8 cellular contexts compared by ENCODE assay signal in genomic region chr2:173075056-173075780, GRCh38. TPM values are rescaled to one million over a fixed set of nuclear protein-coding genes. Genes with fewer than 3 reads are reported as not detected.
DNase-seq lines count a peak whose midpoint lies in the region; ATAC-seq and TF ChIP-seq lines count a peak whose summit lies in the region.

No MANE protein-coding gene starts in this region.

- intact Hi-C loops in breast epithelium (cut with DNase I; ENCODE audit: low total_unique reads), result no loop called here

- H3K4me3 Mint-ChIP-seq in CD8-positive, alpha-beta memory T cell, result peak overlapping the region; percentile 60 to 87 (median 79)

- no peaks in the 10 kb centered on the region for H3K36me3 ChIP-seq in CD8-positive, alpha-beta memory T cell (ENCODE audit: insufficient read depth, low read length)
- H3K36me3 ChIP-seq in HUES64 (ENCODE audit: insufficient read depth, low read length) (no peaks in the 10 kb centered on the region), breast epithelium (no peaks in the 10 kb centered on the region), muscle layer of colon (ENCODE audit: insufficient read depth, low read length) (no peaks in the 10 kb centered on the region)

- H3K9me3 Mint-ChIP-seq in CD8-positive, alpha-beta memory T cell, result no peaks in the 10 kb centered on the region

- no peaks in the 10 kb centered on the region for H3K36me3 Mint-ChIP-seq in CD8-positive, alpha-beta memory T cell

- peak overlapping the region; percentile 83 for H3K9ac ChIP-seq in HUES64 (ENCODE audit: low read depth, low read length)
- H3K9ac ChIP-seq in muscle layer of colon (ENCODE audit: low read length), result peak overlapping the region; percentile 98

- TF ChIP-seq POLR2A in breast epithelium (IDR thresholded peaks at IDR 0.05), result no peak

- peak overlapping the region; percentile 25 for H3K4me3 ChIP-seq in CD8-positive, alpha-beta memory T cell (ENCODE audit: low read length)
- H3K4me3 ChIP-seq in HUES64 (ENCODE audit: low read length) (peak overlapping the region; percentile 86), breast epithelium (peak overlapping the region; percentile 66 to 83 (median 71)), muscle layer of colon (ENCODE audit: low read depth in 1 of 2, low read length in 2 of 2) (peak overlapping the region; percentile 84 to 86)

- TF ChIP-seq CTCF in breast epithelium (IDR thresholded peaks at IDR 0.05), result no peak

- no peak for DNase-seq in CD8-positive, alpha-beta memory T cell
- no peak for DNase-seq in breast epithelium (ENCODE audit: low spot score in 2 of 2)
- no peak for DNase-seq in NOMO-1 treated with DMSO at 0.1 percent for 48 hours (lab: John Stamatoyannopoulos, UW; ENCODE audit: unreplicated experiment)
- no peak for DNase-seq in NAMALWA (ENCODE audit: low spot score)
- DNase-seq in retina, result no peak

- no peak for ATAC-seq in GM21723 (IDR thresholded peaks at IDR 0.05; ENCODE audit: unreplicated experiment)

- H3K9me3 ChIP-seq in CD8-positive, alpha-beta memory T cell (ENCODE audit: low read length), result no peaks in the 10 kb centered on the region
- H3K9me3 ChIP-seq in HUES64 (ENCODE audit: insufficient read depth, low read depth, low read length), result no peaks in the 10 kb centered on the region
- H3K9me3 ChIP-seq in breast epithelium, result no peaks in the 10 kb centered on the region
- H3K9me3 ChIP-seq in muscle layer of colon (ENCODE audit: low read length), result no peaks in the 10 kb centered on the region

- peaks cover 8 to 28% (median 9%) of the 10 kb centered on the region in 3 donors for H3K4me1 Mint-ChIP-seq in CD8-positive, alpha-beta memory T cell

- CTCF ChIA-PET in CD8-positive, alpha-beta memory T cell (lab: Charles Lee), result no interaction called here

- no peak overlapping the region for H3K27ac ChIP-seq in CD8-positive, alpha-beta memory T cell (ENCODE audit: low read depth, low read length)
- H3K27ac ChIP-seq in HUES64 (ENCODE audit: low read depth, low read length) (no peak overlapping the region), breast epithelium (peak overlapping the region; percentile 98 to 99), muscle layer of colon (ENCODE audit: low read depth, low read length) (peak overlapping the region; percentile 84)

- H3K27me3 Mint-ChIP-seq in CD8-positive, alpha-beta memory T cell, result peaks cover 11 to 21% of the 10 kb centered on the region in 2 donors

- 5% methylated on average over 25 of the region's 25 CpGs for WGBS in HUES64

- POLR2A ChIA-PET in CD8-positive, alpha-beta memory T cell (lab: Charles Lee), result no interaction called here

- H3K4me1 ChIP-seq in CD8-positive, alpha-beta memory T cell (ENCODE audit: insufficient read depth, low read length), result no peaks in the 10 kb centered on the region
- peaks cover 17% of the 10 kb centered on the region for H3K4me1 ChIP-seq in HUES64 (ENCODE audit: insufficient read depth, low read length)
- H3K4me1 ChIP-seq in breast epithelium, result no peaks in the 10 kb centered on the region
- H3K4me1 ChIP-seq in muscle layer of colon (ENCODE audit: insufficient read depth, low read length), result peaks cover 25% of the 10 kb centered on the region

- H3K27me3 ChIP-seq in CD8-positive, alpha-beta memory T cell (ENCODE audit: insufficient read depth, low read length, poor library complexity, severe bottlenecking), result no peaks in the 10 kb centered on the region
- H3K27me3 ChIP-seq in HUES64 (ENCODE audit: insufficient read depth, low read length) (peaks cover 17% of the 10 kb centered on the region), breast epithelium (no peaks in the 10 kb centered on the region), muscle layer of colon (ENCODE audit: control insufficient read depth in 1 of 2, insufficient read depth in 2 of 2, low read length in 2 of 2) (no peaks in the 10 kb centered on the region)

- H3K27ac Mint-ChIP-seq in CD8-positive, alpha-beta memory T cell, result peak overlapping the region in 1 of 8 donors; percentile 44

RNA-seq across cellular contexts. Expression of gene MAP3K20, which starts 0.4 kb away (rescaled TPM):
- 10 to 100 TPM; 11.2 to 14.1 TPM for total RNA-seq in CD8-positive, alpha-beta memory T cell
- polyA plus RNA-seq in CD8-positive, alpha-beta memory T cell, result 1.9 TPM
- polyA plus RNA-seq in HUES64 (2013, experiment 1 of 2), result 7.5 TPM
- 10.3 TPM for polyA plus RNA-seq in HUES64 (2013, experiment 2 of 2)
- total RNA-seq in breast epithelium, result 10 to 100 TPM; 34.8 to 67.0 (median 42.9) TPM

Comparison
In these comparisons a context has a peak if more than half of its experiments do, and no peak if none do; other contexts are left out.
1. H3K27ac ChIP-seq: peak in breast epithelium (2 of 2) and muscle layer of colon (single experiment); none in CD8-positive, alpha-beta memory T cell (single experiment) and HUES64 (single experiment).
2. H3K4me3 ChIP-seq: peak in every context shown above with its lines; median percentile 86 in HUES64; 85 in muscle layer of colon; 71 in breast epithelium; 25 in CD8-positive, alpha-beta memory T cell.